8 cellular contexts compared by ENCODE assay signal in the genomic region with DNA sequence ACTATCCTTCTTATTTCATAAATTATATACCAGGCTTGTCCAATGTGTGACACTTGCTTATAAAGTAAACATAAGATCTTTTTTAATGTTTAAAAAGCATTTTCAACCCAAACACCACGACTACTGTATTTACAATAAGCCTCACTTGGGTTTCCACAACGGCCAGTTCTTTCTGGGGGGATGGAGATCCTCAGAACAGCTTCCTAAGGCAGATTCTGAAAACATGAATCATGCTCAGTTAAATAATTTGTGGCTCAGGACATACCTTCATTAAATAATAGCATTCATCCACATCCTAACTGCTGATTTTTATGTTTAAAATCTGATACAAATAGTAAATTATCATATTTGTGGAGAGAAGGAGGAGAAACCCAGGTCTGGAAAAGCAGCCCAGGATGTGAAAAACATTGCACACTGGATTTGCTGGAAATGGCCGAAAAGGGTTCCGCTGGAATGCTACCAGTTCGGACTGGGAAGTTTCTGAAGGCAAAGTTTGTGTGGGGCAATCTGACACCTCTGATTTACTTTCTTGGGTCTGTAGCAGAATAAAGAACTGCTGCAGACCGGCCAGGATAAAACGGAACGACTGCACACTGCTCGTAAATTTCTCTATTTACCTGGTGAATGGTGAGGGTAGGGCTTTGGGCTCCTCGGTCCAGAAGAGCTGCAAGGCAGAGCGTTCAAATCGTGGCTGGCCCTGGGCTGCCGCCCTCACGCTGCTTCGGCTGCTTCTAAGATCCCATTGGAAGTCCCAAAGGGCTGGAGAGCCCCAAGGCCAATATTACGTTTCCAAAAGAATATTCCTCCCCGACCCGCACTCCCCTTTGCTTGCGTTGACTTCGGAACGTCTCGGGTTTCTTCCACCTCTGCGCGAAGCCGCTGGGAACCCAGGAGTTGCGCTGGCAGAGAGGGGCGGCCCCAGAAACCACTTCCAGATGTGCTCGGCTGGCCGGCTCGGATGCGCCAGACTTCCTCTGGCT. TPM values are rescaled to one million over a fixed set of nuclear protein-coding genes. Genes with fewer than 3 reads are reported as not detected.
A peak's percentile ranks its signal among the peaks of the same experiment; 100 is the strongest.
DNase-seq lines count a peak whose midpoint lies in the region; ATAC-seq and TF ChIP-seq lines count a peak whose summit lies in the region.

A gene with protein sequence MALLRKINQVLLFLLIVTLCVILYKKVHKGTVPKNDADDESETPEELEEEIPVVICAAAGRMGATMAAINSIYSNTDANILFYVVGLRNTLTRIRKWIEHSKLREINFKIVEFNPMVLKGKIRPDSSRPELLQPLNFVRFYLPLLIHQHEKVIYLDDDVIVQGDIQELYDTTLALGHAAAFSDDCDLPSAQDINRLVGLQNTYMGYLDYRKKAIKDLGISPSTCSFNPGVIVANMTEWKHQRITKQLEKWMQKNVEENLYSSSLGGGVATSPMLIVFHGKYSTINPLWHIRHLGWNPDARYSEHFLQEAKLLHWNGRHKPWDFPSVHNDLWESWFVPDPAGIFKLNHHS (minus strand): TSS at position 910 of the 980 bp plus-strand sequence. CDS start 30,539 bp downstream, outside the sequence.

- H3K4me1 ChIP-seq in tibial artery, result peaks cover 0 to 55% (median 33%) of the 10 kb centered on the region in 4 donors

- no peaks in the 10 kb centered on the region for H3K27me3 ChIP-seq in tibial artery

- ATAC-seq in HG02798 (IDR thresholded peaks at IDR 0.05; ENCODE audit: poor library complexity, unreplicated experiment) (no peak), HG03439 (IDR thresholded peaks at IDR 0.05; ENCODE audit: unreplicated experiment) (no peak)

- no peaks in the 10 kb centered on the region for H3K9me3 ChIP-seq in tibial artery

- H3K27ac ChIP-seq in tibial artery, result peak within 1 kb of the TSS; percentile 77 to 80

- no peak for TF ChIP-seq POLR2A in lower leg skin (IDR thresholded peaks at IDR 0.05)

- intact Hi-C loops in lower leg skin (cut with DNase I; ENCODE audit: low total_unique reads), result no loop called here
- intact Hi-C loops in tibial artery (cut with DNase I; ENCODE audit: low total_unique reads), result no loop called here

- DNase-seq in AG09319 (ENCODE audit: extremely low read depth, low read depth) (peak; percentile 83), LNCaP clone FGC (ENCODE audit: low read depth) (no peak), choroid plexus epithelial cell (ENCODE audit: low read depth) (peak; percentile 83), lower leg skin (ENCODE audit: low spot score in 2 of 2) (peak in 1 of 2 donors; percentile 89), tibial artery (peak; percentile 60 to 82), NCI-H226 (no peak)

- peak within 1 kb of the TSS; percentile 17; the same call in 1 of the 2 replicates for H3K4me3 ChIP-seq in LNCaP clone FGC (ENCODE audit: low read depth, low read length)
- peak within 1 kb of the TSS; percentile 67 for H3K4me3 ChIP-seq in choroid plexus epithelial cell (ENCODE audit: low read depth, low read length)
- H3K4me3 ChIP-seq in lower leg skin (ENCODE audit: low read depth, poor library complexity, severe bottlenecking), result peak within 1 kb of the TSS; percentile 24
- peak within 1 kb of the TSS; percentile 58 to 70 for H3K4me3 ChIP-seq in tibial artery

- no peaks in the 10 kb centered on the region for H3K36me3 ChIP-seq in tibial artery

- TF ChIP-seq CTCF in AG09319 (IDR thresholded peaks at IDR 0.05; ENCODE audit: low read depth, low read length) (no peak), LNCaP clone FGC (IDR thresholded peaks at IDR 0.05; ENCODE audit: control insufficient read depth, extremely low read depth, insufficient read depth) (no peak), choroid plexus epithelial cell (conservative IDR thresholded peaks at IDR 0.05; ENCODE audit: low read depth, low read length) (no peak), lower leg skin (IDR thresholded peaks at IDR 0.05) (no peak), tibial artery (IDR thresholded peaks at IDR 0.05) (no peak)

- 9 to 11% methylated on average over 30 to 31 of the region's 31 CpGs for WGBS in lower leg skin, 2 donors

RNA-seq across cellular contexts. Expression of the gene that starts here (rescaled TPM):
- total RNA-seq in lower leg skin, result 1 to 10 TPM in 3 of 4 donors, under 1 TPM in 1; 0.72 to 1.9 (median 1.2) TPM

Comparison
In these comparisons a context has a peak if more than half of its experiments do, and no peak if none do; other contexts are left out.
1. DNase-seq: peak in AG09319 (single experiment), choroid plexus epithelial cell (single experiment) and tibial artery (2 of 2); none in LNCaP clone FGC (single experiment) and NCI-H226 (single experiment).
2. H3K4me3 ChIP-seq: peak in every context shown above with its lines; median percentile 67 in choroid plexus epithelial cell; 64 in tibial artery; 24 in lower leg skin; 17 in LNCaP clone FGC.